ENCODE assay signal across 40 cellular contexts in the genomic region with DNA sequence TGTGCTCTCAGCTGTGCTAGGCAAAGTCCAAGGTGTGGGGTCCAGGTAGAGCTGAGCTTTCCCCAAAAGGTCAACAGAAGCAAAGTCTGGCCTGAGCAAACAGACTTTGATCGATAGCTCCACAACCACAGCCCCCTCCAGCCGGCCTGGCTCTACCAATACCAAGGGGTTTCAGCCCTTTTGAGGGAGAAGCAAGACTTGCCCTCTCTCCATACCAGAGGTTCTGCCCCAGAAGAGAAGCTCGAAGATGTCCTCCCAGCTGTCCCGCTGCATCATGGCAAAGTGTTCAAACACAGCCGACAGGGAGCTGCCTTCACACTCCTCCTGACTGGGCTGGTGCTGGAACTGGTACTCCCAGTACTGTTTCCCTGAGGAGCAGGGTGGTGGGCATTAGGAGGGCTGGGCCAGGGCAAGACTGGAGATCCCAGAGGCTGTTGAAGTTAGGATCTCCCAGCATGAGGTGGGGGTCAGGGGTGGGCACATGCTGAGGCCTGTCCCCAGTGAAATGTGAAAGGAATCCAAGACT. TPM values are rescaled to one million over a fixed set of nuclear protein-coding genes. Genes with fewer than 3 reads are reported as not detected.
"Had no signal": no experiment of that assay in that cellular context is flagged by ENCODE, and none has a peak within 500 bp of the region (broad histone marks: within the 10 kb centered on the region; RNA-seq: fewer than 3 reads in every experiment).

No MANE protein-coding gene starts in this region.

- H3K27me3 ChIP-seq: breast epithelium, vagina had no signal

- H3K9me3 ChIP-seq: breast epithelium, esophagus squamous epithelium, heart right ventricle, vagina had no signal

- H3K36me3 ChIP-seq: breast epithelium had no signal

- H3K27me3 Mint-ChIP-seq: activated CD4-positive, alpha-beta memory T cell treated with anti-CD3 and anti-CD28 coated beads for 36 hours; activated CD4-positive, alpha-beta T cell treated with anti-CD3 and anti-CD28 coated beads, Interleukin-2, amount 10 ng/mL, durations not matched to agents 24 days and 14 days; activated naive CD4-positive, alpha-beta T cell treated with anti-CD3 and anti-CD28 coated beads, Interleukin-2, amount 50 U/mL, for 24 hours; activated naive CD8-positive, alpha-beta T cell treated with anti-CD3 and anti-CD28 coated beads, Interleukin-2, amount 50 U/mL, for 24 hours; activated T-helper 17 cell treated with anti-CD3 and anti-CD28 coated beads, Interleukin-2, amount 50 U/mL, for 72 hours; naive B cell; stimulated activated memory B cell treated with anti-CD40 and anti-IgM and Interleukin-4, amounts not matched to agents 10 μg/mL and 1 μg/mL and 100 μg/mL, for 72 hours; stimulated activated naive CD8-positive, alpha-beta T cell treated with anti-CD3 and anti-CD28 coated beads, Interleukin-15, amount 100 ng/mL, for 72 hours had no signal

- H3K4me1 ChIP-seq: breast epithelium had no signal

- H3K27ac Mint-ChIP-seq: activated CD4-positive, alpha-beta memory T cell treated with anti-CD3 and anti-CD28 coated beads for 36 hours; activated CD4-positive, alpha-beta T cell treated with anti-CD3 and anti-CD28 coated beads, Interleukin-2, amount 10 ng/mL, durations not matched to agents 24 days and 14 days; activated naive CD4-positive, alpha-beta T cell treated with anti-CD3 and anti-CD28 coated beads, Interleukin-2, amount 50 U/mL, for 24 hours; activated naive CD8-positive, alpha-beta T cell treated with anti-CD3 and anti-CD28 coated beads, Interleukin-2, amount 50 U/mL, for 24 hours; activated T-helper 17 cell treated with anti-CD3 and anti-CD28 coated beads, Interleukin-2, amount 50 U/mL, for 72 hours; mesothelial cell of epicardium; nephron progenitor cell; stimulated activated memory B cell treated with anti-CD40 and anti-IgM and Interleukin-4, amounts not matched to agents 10 μg/mL and 1 μg/mL and 100 μg/mL, for 72 hours; T-helper 1 cell treated with Interleukin-12 subunit alpha and Interleukin-12 subunit beta and Interleukin-4 antibody, amounts not matched to agents 30 μg/mL and 1 μg/mL, for 36 hours; type B pancreatic cell had no signal

- H3K4me3 ChIP-seq: breast epithelium, esophagus squamous epithelium, heart right ventricle, skin epidermis, vagina had no signal

- H3K36me3 Mint-ChIP-seq: activated CD4-positive, alpha-beta memory T cell treated with anti-CD3 and anti-CD28 coated beads for 36 hours; mesothelial cell of epicardium; naive B cell; type B pancreatic cell had no signal

- H3K9me3 Mint-ChIP-seq: activated CD4-positive, alpha-beta memory T cell treated with anti-CD3 and anti-CD28 coated beads for 36 hours; activated CD4-positive, alpha-beta T cell treated with anti-CD3 and anti-CD28 coated beads, Interleukin-2, amount 10 ng/mL, durations not matched to agents 24 days and 14 days; activated naive CD4-positive, alpha-beta T cell treated with anti-CD3 and anti-CD28 coated beads, Interleukin-2, amount 50 U/mL, for 24 hours; activated naive CD8-positive, alpha-beta T cell treated with anti-CD3 and anti-CD28 coated beads, Interleukin-2, amount 50 U/mL, for 24 hours; activated T-cell treated with anti-CD3 and anti-CD28 coated beads, Interleukin-2, amount 50 U/mL, for 4 hours; activated T-helper 17 cell treated with anti-CD3 and anti-CD28 coated beads, Interleukin-2, amount 50 U/mL, for 72 hours; mesothelial cell of epicardium; naive B cell; nephron progenitor cell; stimulated activated memory B cell treated with anti-CD40 and anti-IgM and Interleukin-4, amounts not matched to agents 10 μg/mL and 1 μg/mL and 100 μg/mL, for 72 hours; stimulated activated naive CD8-positive, alpha-beta T cell treated with anti-CD3 and anti-CD28 coated beads, Interleukin-15, amount 100 ng/mL, for 72 hours; T-helper 1 cell treated with Interleukin-12 subunit alpha and Interleukin-12 subunit beta and Interleukin-4 antibody, amounts not matched to agents 30 μg/mL and 1 μg/mL, for 36 hours; type B pancreatic cell had no signal

- ATAC-seq: activated naive CD8-positive, alpha-beta T cell treated with anti-CD3 and anti-CD28 coated beads, Interleukin-2, amount 50 U/mL, for 24 hours; activated T-cell treated with anti-CD3 and anti-CD28 coated beads, Interleukin-2, amount 50 U/mL, for 4 hours; activated T-helper 17 cell treated with anti-CD3 and anti-CD28 coated beads, Interleukin-2, amount 50 U/mL, for 72 hours; heart right ventricle; left ventricle myocardium superior; sciatic nerve; stimulated activated memory B cell treated with anti-CD40 and anti-IgM and Interleukin-4, amounts not matched to agents 10 μg/mL and 1 μg/mL and 100 μg/mL, for 72 hours; stimulated activated naive CD8-positive, alpha-beta T cell treated with anti-CD3 and anti-CD28 coated beads, Interleukin-15, amount 100 ng/mL, for 72 hours had no signal

- H3K4me3 Mint-ChIP-seq: activated CD4-positive, alpha-beta memory T cell treated with anti-CD3 and anti-CD28 coated beads for 36 hours; activated CD4-positive, alpha-beta T cell treated with anti-CD3 and anti-CD28 coated beads, Interleukin-2, amount 10 ng/mL, durations not matched to agents 24 days and 14 days; activated naive CD4-positive, alpha-beta T cell treated with anti-CD3 and anti-CD28 coated beads, Interleukin-2, amount 50 U/mL, for 24 hours; activated naive CD8-positive, alpha-beta T cell treated with anti-CD3 and anti-CD28 coated beads, Interleukin-2, amount 50 U/mL, for 24 hours; activated T-cell treated with anti-CD3 and anti-CD28 coated beads, Interleukin-2, amount 50 U/mL, for 4 hours; activated T-helper 17 cell treated with anti-CD3 and anti-CD28 coated beads, Interleukin-2, amount 50 U/mL, for 72 hours; mesothelial cell of epicardium; nephron progenitor cell; stimulated activated memory B cell treated with anti-CD40 and anti-IgM and Interleukin-4, amounts not matched to agents 10 μg/mL and 1 μg/mL and 100 μg/mL, for 72 hours; stimulated activated naive CD8-positive, alpha-beta T cell treated with anti-CD3 and anti-CD28 coated beads, Interleukin-15, amount 100 ng/mL, for 72 hours; T-helper 1 cell treated with Interleukin-12 subunit alpha and Interleukin-12 subunit beta and Interleukin-4 antibody, amounts not matched to agents 30 μg/mL and 1 μg/mL, for 36 hours; type B pancreatic cell had no signal

- H3K27ac ChIP-seq: breast epithelium, epithelial cell of prostate, esophagus squamous epithelium, skin epidermis, vagina had no signal

- DNase-seq: activated CD4-positive, alpha-beta memory T cell treated with anti-CD3 and anti-CD28 coated beads for 36 hours; activated CD4-positive, alpha-beta T cell treated with anti-CD3 and anti-CD28 coated beads, Interleukin-2, amount 10 ng/mL, durations not matched to agents 24 days and 14 days; activated CD4-positive, CD25-positive, alpha-beta regulatory T cell treated with anti-CD3 and anti-CD28 coated beads, Interleukin-2, amount 50 U/mL, for 72 hours; activated CD8-positive, alpha-beta memory T cell treated with anti-CD3 and anti-CD28 coated beads, Interleukin-2, amount 50 U/mL, for 4 hours; activated gamma-delta T cell treated with Interleukin-2 at 50 U/mL for 16 hours; activated naive CD8-positive, alpha-beta T cell treated with anti-CD3 and anti-CD28 coated beads, Interleukin-2, amount 50 U/mL, for 24 hours; activated T-cell treated with anti-CD3 and anti-CD28 coated beads, Interleukin-2, amount 50 U/mL, for 4 hours; amygdala; central memory CD4-positive, alpha-beta T cell; effector CD8-positive, alpha-beta T cell; esophagus squamous epithelium; foreskin melanocyte; heart right ventricle; left ventricle myocardium superior; mammary epithelial cell; naive B cell; nephron progenitor cell; occipital lobe; stimulated activated CD4-positive, alpha-beta T cell treated with anti-CD3 and anti-CD28 coated beads, Interleukin-1b, Interleukin-23, amount 100 ng/mL, for 48 hours; stimulated activated CD4-positive, alpha-beta T cell treated with anti-CD3 and anti-CD28 coated beads, Interleukin-4, amount 100 ng/mL, for 4 hours; stimulated activated CD8-positive, alpha-beta memory T cell treated with anti-CD3 and anti-CD28 coated beads, Interleukin-4, amount 100 ng/mL, for 48 hours; stimulated activated naive CD8-positive, alpha-beta T cell treated with anti-CD3 and anti-CD28 coated beads, Interleukin-15, amount 100 ng/mL, for 72 hours; substantia nigra; T-helper 9 cell had no signal

RNA-seq across cellular contexts. Expression of a gene that starts 1.7 kb away (rescaled TPM):
- total RNA-seq: activated CD4-positive, alpha-beta memory T cell treated with anti-CD3 and anti-CD28 coated beads for 36 hours; glomerular endothelial cell; mammary epithelial cell; renal cortical epithelial cell had no signal
- polyA plus RNA-seq: mammary epithelial cell had no signal

RNA-seq across cellular contexts. Expression of a gene that starts 3.4 kb away (rescaled TPM):
- total RNA-seq: activated CD4-positive, alpha-beta memory T cell treated with anti-CD3 and anti-CD28 coated beads for 36 hours; activated CD4-positive, alpha-beta T cell treated with anti-CD3 and anti-CD28 coated beads, Interleukin-2, amount 10 ng/mL, durations not matched to agents 24 days and 14 days; activated CD8-positive, alpha-beta memory T cell treated with anti-CD3 and anti-CD28 coated beads for 36 hours; activated T-cell treated with anti-CD3 and anti-CD28 coated beads, Interleukin-2, amount 50 U/mL, for 4 hours; activated T-helper 17 cell treated with anti-CD3 and anti-CD28 coated beads, Interleukin-2, amount 50 U/mL, for 72 hours; breast epithelium; dermis microvascular lymphatic vessel endothelial cell; esophagus squamous epithelium; glomerular endothelial cell; heart right ventricle; left ventricle myocardium superior; mammary epithelial cell; mesothelial cell of epicardium; occipital lobe; renal cortical epithelial cell; sciatic nerve; vagina had no signal
- polyA plus RNA-seq: heart right ventricle, mammary epithelial cell, thymus had no signal
